Comparison of ENCODE assay signal across 8 cellular contexts in the genomic region with DNA sequence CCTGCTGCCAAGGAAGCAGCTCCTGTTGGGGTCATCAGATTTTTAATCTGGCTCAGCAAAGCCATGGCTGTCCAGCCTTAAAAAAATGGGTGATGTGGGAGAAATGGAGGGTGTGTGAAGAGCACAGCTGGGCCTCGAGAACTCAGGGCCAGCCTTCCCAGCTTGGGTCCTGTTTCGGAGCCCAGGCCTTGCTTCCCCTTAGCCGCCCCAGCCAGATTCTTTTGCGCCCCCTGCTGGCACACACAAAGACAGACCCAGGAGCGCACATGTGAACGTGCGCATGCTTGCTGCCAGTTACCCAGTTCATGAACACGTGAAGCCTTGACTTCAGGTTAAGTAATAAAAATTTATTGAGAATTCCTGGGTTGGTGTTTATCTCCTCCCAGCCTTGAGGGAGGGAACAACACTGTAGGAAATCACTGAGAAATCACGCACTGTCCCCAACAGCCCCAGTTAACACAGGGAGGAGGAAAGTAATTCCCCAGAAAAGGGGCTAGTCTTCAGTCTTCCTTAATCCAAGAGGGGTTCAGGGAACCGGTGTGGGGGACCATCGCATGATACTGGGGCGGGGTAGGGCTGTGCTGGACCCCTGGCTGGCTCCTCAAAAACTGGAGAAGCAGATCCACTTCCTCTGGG. TPM values are rescaled to one million over a fixed set of nuclear protein-coding genes. Genes with fewer than 3 reads are reported as not detected.
A peak's percentile ranks its signal among the peaks of the same experiment; 100 is the strongest.
DNase-seq lines count a peak whose midpoint lies in the region; ATAC-seq and TF ChIP-seq lines count a peak whose summit lies in the region.

No MANE protein-coding gene starts in this region.

- no peaks in the 10 kb centered on the region for H3K9me3 ChIP-seq in OCI-LY7 (ENCODE audit: low read length)
- no peaks in the 10 kb centered on the region for H3K9me3 ChIP-seq in esophagus squamous epithelium

- H2AFZ ChIP-seq in OCI-LY7 (ENCODE audit: low read length), result no peak overlapping the region

- intact Hi-C loops in OCI-LY7 (cut with micrococcal nuclease; ENCODE audit: unreplicated experiment), result loop anchor here (1.0 kb wide), 2 partner anchors 21 to 43 kb away; partner anchors contain the start of gene C12orf57
- intact Hi-C loops in esophagus squamous epithelium (cut with DNase I), result no loop called here

- H3K4me3 ChIP-seq in OCI-LY7 (ENCODE audit: low read depth, low read length, poor library complexity, severe bottlenecking) (no peak overlapping the region), esophagus squamous epithelium (peak overlapping the region; percentile 61 to 72 (median 70))

- DNase-seq in 8988T (peak; percentile 82), OCI-LY7 (ENCODE audit: low spot score) (peak; percentile 86), esophagus squamous epithelium (lab: John Stamatoyannopoulos, UW) (no peak)
- peak; percentile 89 for DNase-seq in activated T-cell treated with anti-CD3 and anti-CD28 coated beads, Interleukin-2, amount 50 U/mL, for 24 hours
- DNase-seq in natural killer cell treated with Interleukin-12 subunit alpha and Interleukin-12 subunit beta and Interleukin-15 and Interleukin-18, amount 100 ng/mL, for 72 hours (ENCODE audit: low spot score), result peak; percentile 87

- POLR2A ChIA-PET in OCI-LY7 (lab: Charles Lee), result interaction anchor here (0.7 to 3.8 kb wide), 5 partner anchors 11 to 92 kb away, joined by 3 to 55 read pairs (median 3); partner anchors contain the start of genes C12orf57, RNU7-1 and SPSB2

- 14 to 18% methylated on average over 9 to 11 of the region's 12 CpGs for whole genome bisulfite sequencing in esophagus squamous epithelium, 2 donors

- peak; percentile 65 for TF ChIP-seq RAD21 in Ishikawa (IDR thresholded peaks at IDR 0.05; ENCODE audit: low read depth)

- no TSS peak for BruUV-seq in OCI-LY7 (replicated peaks; lab: Mats Ljungman, UMichigan)

- peaks cover 87% of the 10 kb centered on the region for H3K36me3 Mint-ChIP-seq in activated T-cell treated with anti-CD3 and anti-CD28 coated beads, Interleukin-2, amount 50 U/mL, for 24 hours (ENCODE audit: low read depth)
- peaks cover 21% of the 10 kb centered on the region for H3K36me3 Mint-ChIP-seq in natural killer cell treated with Interleukin-12 subunit alpha and Interleukin-12 subunit beta and Interleukin-15 and Interleukin-18, amount 100 ng/mL, for 72 hours
- peaks cover 72% of the 10 kb centered on the region for H3K36me3 Mint-ChIP-seq in stimulated activated naive CD8-positive, alpha-beta T cell treated with anti-CD3 and anti-CD28 coated beads, Interleukin-15, Interleukin-2, amounts not matched to agents 100 ng/mL and 50 ng/mL, for 24 hours (ENCODE audit: low read depth)

- peak in 1 of 4 donors; percentile 21 for TF ChIP-seq POLR2A in esophagus squamous epithelium (IDR thresholded peaks at IDR 0.05)

- H3K27me3 ChIP-seq in esophagus squamous epithelium, result no peaks in the 10 kb centered on the region

- H3K27ac ChIP-seq in OCI-LY7 (ENCODE audit: low read depth, low read length, poor library complexity, severe bottlenecking) (peak overlapping the region; percentile 64), esophagus squamous epithelium (peak overlapping the region; percentile 91 to 99 (median 96))

- H3K27ac Mint-ChIP-seq in activated T-cell treated with anti-CD3 and anti-CD28 coated beads, Interleukin-2, amount 50 U/mL, for 24 hours, result peak overlapping the region; percentile 100
- H3K27ac Mint-ChIP-seq in natural killer cell treated with Interleukin-12 subunit alpha and Interleukin-12 subunit beta and Interleukin-15 and Interleukin-18, amount 100 ng/mL, for 72 hours, result peak overlapping the region; percentile 84
- H3K27ac Mint-ChIP-seq in stimulated activated naive CD8-positive, alpha-beta T cell treated with anti-CD3 and anti-CD28 coated beads, Interleukin-15, Interleukin-2, amounts not matched to agents 100 ng/mL and 50 ng/mL, for 24 hours, result peak overlapping the region; percentile 94

- H3K79me2 ChIP-seq in OCI-LY7 (ENCODE audit: insufficient read depth, low read depth, low read length), result peaks cover 27% of the 10 kb centered on the region

- H3K4me1 ChIP-seq in OCI-LY7 (ENCODE audit: insufficient read depth, low read length, poor library complexity, severe bottlenecking) (peaks cover 69% of the 10 kb centered on the region), esophagus squamous epithelium (peaks cover 35 to 91% (median 53%) of the 10 kb centered on the region in 3 donors)

- H3K36me3 ChIP-seq in OCI-LY7 (ENCODE audit: insufficient read depth, low read length), result peaks cover 64% of the 10 kb centered on the region
- peaks cover 20 to 44% (median 22%) of the 10 kb centered on the region in 3 donors for H3K36me3 ChIP-seq in esophagus squamous epithelium

- H3K27me3 Mint-ChIP-seq in activated T-cell treated with anti-CD3 and anti-CD28 coated beads, Interleukin-2, amount 50 U/mL, for 24 hours, result no peaks in the 10 kb centered on the region
- no peaks in the 10 kb centered on the region for H3K27me3 Mint-ChIP-seq in natural killer cell treated with Interleukin-12 subunit alpha and Interleukin-12 subunit beta and Interleukin-15 and Interleukin-18, amount 100 ng/mL, for 72 hours
- H3K27me3 Mint-ChIP-seq in stimulated activated naive CD8-positive, alpha-beta T cell treated with anti-CD3 and anti-CD28 coated beads, Interleukin-15, Interleukin-2, amounts not matched to agents 100 ng/mL and 50 ng/mL, for 24 hours, result no peaks in the 10 kb centered on the region

- CTCF ChIA-PET in OCI-LY7 (lab: Charles Lee; ENCODE audit: unreplicated experiment), result interaction anchor here (10.6 kb wide), 1 partner anchor 20 kb away, joined by 110 read pairs; the partner anchor contains the start of genes C12orf57 and RNU7-1

- peak; percentile 17; the same call in 1 of the 2 replicates for TF ChIP-seq EP300 in Ishikawa (IDR thresholded peaks at IDR 0.05; ENCODE audit: borderline replicate concordance)

- peak overlapping the region; percentile 37 for H3K4me3 Mint-ChIP-seq in activated T-cell treated with anti-CD3 and anti-CD28 coated beads, Interleukin-2, amount 50 U/mL, for 24 hours
- no peak overlapping the region for H3K4me3 Mint-ChIP-seq in natural killer cell treated with Interleukin-12 subunit alpha and Interleukin-12 subunit beta and Interleukin-15 and Interleukin-18, amount 100 ng/mL, for 72 hours
- H3K4me3 Mint-ChIP-seq in stimulated activated naive CD8-positive, alpha-beta T cell treated with anti-CD3 and anti-CD28 coated beads, Interleukin-15, Interleukin-2, amounts not matched to agents 100 ng/mL and 50 ng/mL, for 24 hours, result peak overlapping the region; percentile 45

- H3K4me1 Mint-ChIP-seq in activated T-cell treated with anti-CD3 and anti-CD28 coated beads, Interleukin-2, amount 50 U/mL, for 24 hours (ENCODE audit: low read depth), result peaks cover 84% of the 10 kb centered on the region
- peaks cover 40 to 45% of the 10 kb centered on the region in 2 donors for H3K4me1 Mint-ChIP-seq in natural killer cell treated with Interleukin-12 subunit alpha and Interleukin-12 subunit beta and Interleukin-15 and Interleukin-18, amount 100 ng/mL, for 72 hours (ENCODE audit: low read depth in 2 of 2)
- H3K4me1 Mint-ChIP-seq in stimulated activated naive CD8-positive, alpha-beta T cell treated with anti-CD3 and anti-CD28 coated beads, Interleukin-15, Interleukin-2, amounts not matched to agents 100 ng/mL and 50 ng/mL, for 24 hours (ENCODE audit: low read depth), result peaks cover 85% of the 10 kb centered on the region

- peak overlapping the region; percentile 17 for H3K4me2 ChIP-seq in OCI-LY7 (ENCODE audit: low read length)

- ATAC-seq in GM18517 (IDR thresholded peaks at IDR 0.05; ENCODE audit: unreplicated experiment), result peak; percentile 38
- peak; percentile 56 to 64 for ATAC-seq in natural killer cell treated with Interleukin-12 subunit alpha and Interleukin-12 subunit beta and Interleukin-15 and Interleukin-18, amount 100 ng/mL, for 72 hours

- TF ChIP-seq CTCF in OCI-LY7 (conservative IDR thresholded peaks at IDR 0.05; ENCODE audit: low read length) (peak; percentile 98), esophagus squamous epithelium (IDR thresholded peaks at IDR 0.05) (peak; percentile 80 to 97 (median 95))

- H3K9me3 Mint-ChIP-seq in activated T-cell treated with anti-CD3 and anti-CD28 coated beads, Interleukin-2, amount 50 U/mL, for 24 hours, result no peaks in the 10 kb centered on the region
- no peaks in the 10 kb centered on the region for H3K9me3 Mint-ChIP-seq in natural killer cell treated with Interleukin-12 subunit alpha and Interleukin-12 subunit beta and Interleukin-15 and Interleukin-18, amount 100 ng/mL, for 72 hours
- H3K9me3 Mint-ChIP-seq in stimulated activated naive CD8-positive, alpha-beta T cell treated with anti-CD3 and anti-CD28 coated beads, Interleukin-15, Interleukin-2, amounts not matched to agents 100 ng/mL and 50 ng/mL, for 24 hours, result no peaks in the 10 kb centered on the region

- no peaks in the 10 kb centered on the region for H3K9me2 ChIP-seq in OCI-LY7 (ENCODE audit: insufficient read depth, low read length)

- H4K20me1 ChIP-seq in OCI-LY7 (ENCODE audit: insufficient read depth, low read length), result 0 out of 2 replicates have a peak, but pooled peaks cover 3% of the 10 kb centered on the region

TF ChIP-seq in Ishikawa, 13 proteins besides CTCF, POLR2A, EP300 and RAD21 (continues in another document):
- TF ChIP-seq ZBTB7A (IDR thresholded peaks at IDR 0.05; ENCODE audit: low read depth), result peak; percentile 52; the same call in 1 of the 2 replicates

RNA-seq across cellular contexts. Expression of gene PHB2, which starts 5.3 kb away (rescaled TPM):
- total RNA-seq in OCI-LY7 (2014; rRNA removed; shearing (Covaris generic)), result 330 and 358 TPM in 2 replicates
- total RNA-seq in OCI-LY7 (2022) (379 and 412 TPM in 2 replicates), esophagus squamous epithelium (100 to 1,000 TPM; 127 to 259 (median 241) TPM)
- 100 to 1,000 TPM; 227 to 350 TPM for total RNA-seq in natural killer cell treated with Interleukin-12 subunit alpha and Interleukin-12 subunit beta and Interleukin-15 and Interleukin-18, amount 100 ng/mL, for 72 hours

RNA-seq across cellular contexts. Expression of gene EMG1, which starts 5.6 kb away (rescaled TPM):
- 60.4 and 61.7 TPM in 2 replicates for total RNA-seq in OCI-LY7 (2014; rRNA removed; shearing (Covaris generic))
- 82.7 and 99.0 TPM in 2 replicates for total RNA-seq in OCI-LY7 (2022)
- 10 to 100 TPM; 16.1 to 39.5 (median 36.2) TPM for total RNA-seq in esophagus squamous epithelium
- 100 to 1,000 TPM in 1 of 2 donors, 10 to 100 TPM in 1; 74.9 to 141 TPM for total RNA-seq in natural killer cell treated with Interleukin-12 subunit alpha and Interleukin-12 subunit beta and Interleukin-15 and Interleukin-18, amount 100 ng/mL, for 72 hours

RNA-seq across cellular contexts. Expression of gene PTPN6, which starts 14.0 kb away (rescaled TPM):
- 37.1 and 42.9 TPM in 2 replicates for total RNA-seq in OCI-LY7 (2014; rRNA removed; shearing (Covaris generic))
- total RNA-seq in OCI-LY7 (2022) (110 and 116 TPM in 2 replicates), esophagus squamous epithelium (10 to 100 TPM; 11.0 to 29.7 (median 21.5) TPM)
- total RNA-seq in natural killer cell treated with Interleukin-12 subunit alpha and Interleukin-12 subunit beta and Interleukin-15 and Interleukin-18, amount 100 ng/mL, for 72 hours, result 100 to 1,000 TPM in 1 of 2 donors, 10 to 100 TPM in 1; 71.6 to 131 TPM

RNA-seq across cellular contexts. Expression of gene C12orf57, which starts 21.3 kb away (rescaled TPM):
- 315 and 319 TPM in 2 replicates for total RNA-seq in OCI-LY7 (2014; rRNA removed; shearing (Covaris generic))
- 126 and 130 TPM in 2 replicates for total RNA-seq in OCI-LY7 (2022)
- 100 to 1,000 TPM; 110 to 377 (median 156) TPM for total RNA-seq in esophagus squamous epithelium
- total RNA-seq in natural killer cell treated with Interleukin-12 subunit alpha and Interleukin-12 subunit beta and Interleukin-15 and Interleukin-18, amount 100 ng/mL, for 72 hours, result 100 to 1,000 TPM in 1 of 2 donors, 10 to 100 TPM in 1; 89.7 to 106 TPM

RNA-seq across cellular contexts. Expression of gene RNU7-1, which starts 21.5 kb away (rescaled TPM):
- not detected in 2 replicates for total RNA-seq in OCI-LY7 (2014; rRNA removed; shearing (Covaris generic))
- total RNA-seq in OCI-LY7 (2022), result not detected in 2 replicates
- not detected for total RNA-seq in esophagus squamous epithelium
- not detected for total RNA-seq in natural killer cell treated with Interleukin-12 subunit alpha and Interleukin-12 subunit beta and Interleukin-15 and Interleukin-18, amount 100 ng/mL, for 72 hours
